1 cellular context compared by ENCODE assay signal in the genomic region with DNA sequence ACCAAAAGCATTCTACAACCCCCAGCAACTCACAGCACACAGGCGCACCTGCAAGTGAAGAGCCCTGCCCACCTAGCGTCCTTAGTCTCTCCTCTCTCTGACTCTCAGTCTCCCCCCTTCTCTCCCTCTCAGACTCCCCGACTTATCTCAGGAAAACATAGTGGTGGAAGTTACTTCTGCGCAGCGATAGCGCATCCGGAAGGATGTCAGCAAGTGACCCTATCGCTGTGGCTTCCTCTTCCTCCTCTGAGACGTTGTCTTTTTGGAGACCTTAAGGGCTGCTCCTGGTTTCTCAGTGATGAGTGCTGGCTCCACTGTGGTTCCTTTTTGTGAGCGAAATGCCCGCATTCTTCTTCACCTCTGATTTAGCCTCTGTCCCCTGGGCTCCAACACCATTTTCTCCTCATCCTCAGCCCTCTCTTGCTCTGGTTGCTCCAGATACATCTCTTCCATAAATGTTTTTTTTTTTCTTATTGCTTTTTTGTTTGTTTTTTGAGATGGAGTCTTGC.
A peak's percentile ranks its signal among the peaks of the same experiment; 100 is the strongest.
TF ChIP-seq lines count a peak whose summit lies in the region.

No MANE protein-coding gene starts in this region.

TF ChIP-seq in K562, 482 proteins besides CTCF, POLR2A, EP300 and RAD21 (continued from another document and continues in another):
- TF ChIP-seq ZNF79 (CRISPR knock-in tag; IDR thresholded peaks at IDR 0.05; ENCODE audit: low read depth) (no peak), ZSCAN29 (IDR thresholded peaks at IDR 0.05) (no peak), ZNF124 (CRISPR knock-in tag; IDR thresholded peaks at IDR 0.05) (no peak), ZNF695 (CRISPR knock-in tag; IDR thresholded peaks at IDR 0.05) (no peak), NCOA2 (IDR thresholded peaks at IDR 0.05; ENCODE audit: partially characterized antibody in 2 of 2) (peak in 1 of 2 experiments; percentile 82), JUN (IDR thresholded peaks at IDR 0.05; ENCODE audit: borderline replicate concordance, low read depth, low read length) (no peak), JUN (CRISPR knock-in tag; IDR thresholded peaks at IDR 0.05; ENCODE audit: borderline replicate concordance) (no peak), XRCC3 (IDR thresholded peaks at IDR 0.05) (no peak), L3MBTL2 (IDR thresholded peaks at IDR 0.05) (no peak; the same call in 1 of the 2 replicates), BDP1 (IDR thresholded peaks at IDR 0.05; ENCODE audit: insufficient read depth, insufficient read length) (no peak), POLR2B (IDR thresholded peaks at IDR 0.05; ENCODE audit: low read depth, partially characterized antibody) (peak; percentile 78), MEF2D (tag; conservative IDR thresholded peaks at IDR 0.05; ENCODE audit: low read depth) (0 out of 2 replicates have a peak, but pooled peaks have one; percentile 23), WHSC1 (IDR thresholded peaks at IDR 0.05; ENCODE audit: low read length) (no peak), NFRKB (IDR thresholded peaks at IDR 0.05; ENCODE audit: low read depth) (peak; percentile 98), DDX20 (tag; IDR thresholded peaks at IDR 0.05; ENCODE audit: low read depth) (no peak), STAG1 (CRISPR knock-in tag; IDR thresholded peaks at IDR 0.05; ENCODE audit: borderline replicate concordance) (no peak), ZNF586 (CRISPR knock-in tag; conservative IDR thresholded peaks at IDR 0.05) (no peak), HLTF (IDR thresholded peaks at IDR 0.05) (0 out of 2 replicates have a peak, but pooled peaks have one; percentile 75), RBM17 (IDR thresholded peaks at IDR 0.05; ENCODE audit: borderline replicate concordance, low read depth, low read length) (no peak), TCF7 (IDR thresholded peaks at IDR 0.05; ENCODE audit: borderline replicate concordance) (no peak)
- TF ChIP-seq, protein P1, sequence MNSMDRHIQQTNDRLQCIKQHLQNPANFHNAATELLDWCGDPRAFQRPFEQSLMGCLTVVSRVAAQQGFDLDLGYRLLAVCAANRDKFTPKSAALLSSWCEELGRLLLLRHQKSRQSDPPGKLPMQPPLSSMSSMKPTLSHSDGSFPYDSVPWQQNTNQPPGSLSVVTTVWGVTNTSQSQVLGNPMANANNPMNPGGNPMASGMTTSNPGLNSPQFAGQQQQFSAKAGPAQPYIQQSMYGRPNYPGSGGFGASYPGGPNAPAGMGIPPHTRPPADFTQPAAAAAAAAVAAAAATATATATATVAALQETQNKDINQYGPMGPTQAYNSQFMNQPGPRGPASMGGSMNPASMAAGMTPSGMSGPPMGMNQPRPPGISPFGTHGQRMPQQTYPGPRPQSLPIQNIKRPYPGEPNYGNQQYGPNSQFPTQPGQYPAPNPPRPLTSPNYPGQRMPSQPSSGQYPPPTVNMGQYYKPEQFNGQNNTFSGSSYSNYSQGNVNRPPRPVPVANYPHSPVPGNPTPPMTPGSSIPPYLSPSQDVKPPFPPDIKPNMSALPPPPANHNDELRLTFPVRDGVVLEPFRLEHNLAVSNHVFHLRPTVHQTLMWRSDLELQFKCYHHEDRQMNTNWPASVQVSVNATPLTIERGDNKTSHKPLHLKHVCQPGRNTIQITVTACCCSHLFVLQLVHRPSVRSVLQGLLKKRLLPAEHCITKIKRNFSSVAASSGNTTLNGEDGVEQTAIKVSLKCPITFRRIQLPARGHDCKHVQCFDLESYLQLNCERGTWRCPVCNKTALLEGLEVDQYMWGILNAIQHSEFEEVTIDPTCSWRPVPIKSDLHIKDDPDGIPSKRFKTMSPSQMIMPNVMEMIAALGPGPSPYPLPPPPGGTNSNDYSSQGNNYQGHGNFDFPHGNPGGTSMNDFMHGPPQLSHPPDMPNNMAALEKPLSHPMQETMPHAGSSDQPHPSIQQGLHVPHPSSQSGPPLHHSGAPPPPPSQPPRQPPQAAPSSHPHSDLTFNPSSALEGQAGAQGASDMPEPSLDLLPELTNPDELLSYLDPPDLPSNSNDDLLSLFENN (IDR thresholded peaks at IDR 0.05; ENCODE audit: low read depth in 2 of 2, low read length in 2 of 2): peak in 1 of 2 experiments; percentile 96; a peak in 2 of 4 replicates
- TF ChIP-seq, protein P2, sequence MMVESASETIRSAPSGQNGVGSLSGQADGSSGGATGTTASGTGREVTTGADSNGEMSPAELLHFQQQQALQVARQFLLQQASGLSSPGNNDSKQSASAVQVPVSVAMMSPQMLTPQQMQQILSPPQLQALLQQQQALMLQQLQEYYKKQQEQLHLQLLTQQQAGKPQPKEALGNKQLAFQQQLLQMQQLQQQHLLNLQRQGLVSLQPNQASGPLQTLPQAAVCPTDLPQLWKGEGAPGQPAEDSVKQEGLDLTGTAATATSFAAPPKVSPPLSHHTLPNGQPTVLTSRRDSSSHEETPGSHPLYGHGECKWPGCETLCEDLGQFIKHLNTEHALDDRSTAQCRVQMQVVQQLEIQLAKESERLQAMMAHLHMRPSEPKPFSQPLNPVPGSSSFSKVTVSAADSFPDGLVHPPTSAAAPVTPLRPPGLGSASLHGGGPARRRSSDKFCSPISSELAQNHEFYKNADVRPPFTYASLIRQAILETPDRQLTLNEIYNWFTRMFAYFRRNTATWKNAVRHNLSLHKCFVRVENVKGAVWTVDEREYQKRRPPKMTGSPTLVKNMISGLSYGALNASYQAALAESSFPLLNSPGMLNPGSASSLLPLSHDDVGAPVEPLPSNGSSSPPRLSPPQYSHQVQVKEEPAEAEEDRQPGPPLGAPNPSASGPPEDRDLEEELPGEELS (CRISPR knock-in tag; IDR thresholded peaks at IDR 0.05; ENCODE audit: borderline replicate concordance): no peak
- TF ChIP-seq, protein P3, sequence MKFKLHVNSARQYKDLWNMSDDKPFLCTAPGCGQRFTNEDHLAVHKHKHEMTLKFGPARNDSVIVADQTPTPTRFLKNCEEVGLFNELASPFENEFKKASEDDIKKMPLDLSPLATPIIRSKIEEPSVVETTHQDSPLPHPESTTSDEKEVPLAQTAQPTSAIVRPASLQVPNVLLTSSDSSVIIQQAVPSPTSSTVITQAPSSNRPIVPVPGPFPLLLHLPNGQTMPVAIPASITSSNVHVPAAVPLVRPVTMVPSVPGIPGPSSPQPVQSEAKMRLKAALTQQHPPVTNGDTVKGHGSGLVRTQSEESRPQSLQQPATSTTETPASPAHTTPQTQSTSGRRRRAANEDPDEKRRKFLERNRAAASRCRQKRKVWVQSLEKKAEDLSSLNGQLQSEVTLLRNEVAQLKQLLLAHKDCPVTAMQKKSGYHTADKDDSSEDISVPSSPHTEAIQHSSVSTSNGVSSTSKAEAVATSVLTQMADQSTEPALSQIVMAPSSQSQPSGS (CRISPR knock-in tag; IDR thresholded peaks at IDR 0.05): no peak
- TF ChIP-seq, protein P4, sequence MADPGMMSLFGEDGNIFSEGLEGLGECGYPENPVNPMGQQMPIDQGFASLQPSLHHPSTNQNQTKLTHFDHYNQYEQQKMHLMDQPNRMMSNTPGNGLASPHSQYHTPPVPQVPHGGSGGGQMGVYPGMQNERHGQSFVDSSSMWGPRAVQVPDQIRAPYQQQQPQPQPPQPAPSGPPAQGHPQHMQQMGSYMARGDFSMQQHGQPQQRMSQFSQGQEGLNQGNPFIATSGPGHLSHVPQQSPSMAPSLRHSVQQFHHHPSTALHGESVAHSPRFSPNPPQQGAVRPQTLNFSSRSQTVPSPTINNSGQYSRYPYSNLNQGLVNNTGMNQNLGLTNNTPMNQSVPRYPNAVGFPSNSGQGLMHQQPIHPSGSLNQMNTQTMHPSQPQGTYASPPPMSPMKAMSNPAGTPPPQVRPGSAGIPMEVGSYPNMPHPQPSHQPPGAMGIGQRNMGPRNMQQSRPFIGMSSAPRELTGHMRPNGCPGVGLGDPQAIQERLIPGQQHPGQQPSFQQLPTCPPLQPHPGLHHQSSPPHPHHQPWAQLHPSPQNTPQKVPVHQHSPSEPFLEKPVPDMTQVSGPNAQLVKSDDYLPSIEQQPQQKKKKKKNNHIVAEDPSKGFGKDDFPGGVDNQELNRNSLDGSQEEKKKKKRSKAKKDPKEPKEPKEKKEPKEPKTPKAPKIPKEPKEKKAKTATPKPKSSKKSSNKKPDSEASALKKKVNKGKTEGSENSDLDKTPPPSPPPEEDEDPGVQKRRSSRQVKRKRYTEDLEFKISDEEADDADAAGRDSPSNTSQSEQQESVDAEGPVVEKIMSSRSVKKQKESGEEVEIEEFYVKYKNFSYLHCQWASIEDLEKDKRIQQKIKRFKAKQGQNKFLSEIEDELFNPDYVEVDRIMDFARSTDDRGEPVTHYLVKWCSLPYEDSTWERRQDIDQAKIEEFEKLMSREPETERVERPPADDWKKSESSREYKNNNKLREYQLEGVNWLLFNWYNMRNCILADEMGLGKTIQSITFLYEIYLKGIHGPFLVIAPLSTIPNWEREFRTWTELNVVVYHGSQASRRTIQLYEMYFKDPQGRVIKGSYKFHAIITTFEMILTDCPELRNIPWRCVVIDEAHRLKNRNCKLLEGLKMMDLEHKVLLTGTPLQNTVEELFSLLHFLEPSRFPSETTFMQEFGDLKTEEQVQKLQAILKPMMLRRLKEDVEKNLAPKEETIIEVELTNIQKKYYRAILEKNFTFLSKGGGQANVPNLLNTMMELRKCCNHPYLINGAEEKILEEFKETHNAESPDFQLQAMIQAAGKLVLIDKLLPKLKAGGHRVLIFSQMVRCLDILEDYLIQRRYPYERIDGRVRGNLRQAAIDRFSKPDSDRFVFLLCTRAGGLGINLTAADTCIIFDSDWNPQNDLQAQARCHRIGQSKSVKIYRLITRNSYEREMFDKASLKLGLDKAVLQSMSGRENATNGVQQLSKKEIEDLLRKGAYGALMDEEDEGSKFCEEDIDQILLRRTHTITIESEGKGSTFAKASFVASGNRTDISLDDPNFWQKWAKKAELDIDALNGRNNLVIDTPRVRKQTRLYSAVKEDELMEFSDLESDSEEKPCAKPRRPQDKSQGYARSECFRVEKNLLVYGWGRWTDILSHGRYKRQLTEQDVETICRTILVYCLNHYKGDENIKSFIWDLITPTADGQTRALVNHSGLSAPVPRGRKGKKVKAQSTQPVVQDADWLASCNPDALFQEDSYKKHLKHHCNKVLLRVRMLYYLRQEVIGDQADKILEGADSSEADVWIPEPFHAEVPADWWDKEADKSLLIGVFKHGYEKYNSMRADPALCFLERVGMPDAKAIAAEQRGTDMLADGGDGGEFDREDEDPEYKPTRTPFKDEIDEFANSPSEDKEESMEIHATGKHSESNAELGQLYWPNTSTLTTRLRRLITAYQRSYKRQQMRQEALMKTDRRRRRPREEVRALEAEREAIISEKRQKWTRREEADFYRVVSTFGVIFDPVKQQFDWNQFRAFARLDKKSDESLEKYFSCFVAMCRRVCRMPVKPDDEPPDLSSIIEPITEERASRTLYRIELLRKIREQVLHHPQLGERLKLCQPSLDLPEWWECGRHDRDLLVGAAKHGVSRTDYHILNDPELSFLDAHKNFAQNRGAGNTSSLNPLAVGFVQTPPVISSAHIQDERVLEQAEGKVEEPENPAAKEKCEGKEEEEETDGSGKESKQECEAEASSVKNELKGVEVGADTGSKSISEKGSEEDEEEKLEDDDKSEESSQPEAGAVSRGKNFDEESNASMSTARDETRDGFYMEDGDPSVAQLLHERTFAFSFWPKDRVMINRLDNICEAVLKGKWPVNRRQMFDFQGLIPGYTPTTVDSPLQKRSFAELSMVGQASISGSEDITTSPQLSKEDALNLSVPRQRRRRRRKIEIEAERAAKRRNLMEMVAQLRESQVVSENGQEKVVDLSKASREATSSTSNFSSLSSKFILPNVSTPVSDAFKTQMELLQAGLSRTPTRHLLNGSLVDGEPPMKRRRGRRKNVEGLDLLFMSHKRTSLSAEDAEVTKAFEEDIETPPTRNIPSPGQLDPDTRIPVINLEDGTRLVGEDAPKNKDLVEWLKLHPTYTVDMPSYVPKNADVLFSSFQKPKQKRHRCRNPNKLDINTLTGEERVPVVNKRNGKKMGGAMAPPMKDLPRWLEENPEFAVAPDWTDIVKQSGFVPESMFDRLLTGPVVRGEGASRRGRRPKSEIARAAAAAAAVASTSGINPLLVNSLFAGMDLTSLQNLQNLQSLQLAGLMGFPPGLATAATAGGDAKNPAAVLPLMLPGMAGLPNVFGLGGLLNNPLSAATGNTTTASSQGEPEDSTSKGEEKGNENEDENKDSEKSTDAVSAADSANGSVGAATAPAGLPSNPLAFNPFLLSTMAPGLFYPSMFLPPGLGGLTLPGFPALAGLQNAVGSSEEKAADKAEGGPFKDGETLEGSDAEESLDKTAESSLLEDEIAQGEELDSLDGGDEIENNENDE (IDR thresholded peaks at IDR 0.05; ENCODE audit: low read depth, low read length): no peak
- TF ChIP-seq, protein P5, sequence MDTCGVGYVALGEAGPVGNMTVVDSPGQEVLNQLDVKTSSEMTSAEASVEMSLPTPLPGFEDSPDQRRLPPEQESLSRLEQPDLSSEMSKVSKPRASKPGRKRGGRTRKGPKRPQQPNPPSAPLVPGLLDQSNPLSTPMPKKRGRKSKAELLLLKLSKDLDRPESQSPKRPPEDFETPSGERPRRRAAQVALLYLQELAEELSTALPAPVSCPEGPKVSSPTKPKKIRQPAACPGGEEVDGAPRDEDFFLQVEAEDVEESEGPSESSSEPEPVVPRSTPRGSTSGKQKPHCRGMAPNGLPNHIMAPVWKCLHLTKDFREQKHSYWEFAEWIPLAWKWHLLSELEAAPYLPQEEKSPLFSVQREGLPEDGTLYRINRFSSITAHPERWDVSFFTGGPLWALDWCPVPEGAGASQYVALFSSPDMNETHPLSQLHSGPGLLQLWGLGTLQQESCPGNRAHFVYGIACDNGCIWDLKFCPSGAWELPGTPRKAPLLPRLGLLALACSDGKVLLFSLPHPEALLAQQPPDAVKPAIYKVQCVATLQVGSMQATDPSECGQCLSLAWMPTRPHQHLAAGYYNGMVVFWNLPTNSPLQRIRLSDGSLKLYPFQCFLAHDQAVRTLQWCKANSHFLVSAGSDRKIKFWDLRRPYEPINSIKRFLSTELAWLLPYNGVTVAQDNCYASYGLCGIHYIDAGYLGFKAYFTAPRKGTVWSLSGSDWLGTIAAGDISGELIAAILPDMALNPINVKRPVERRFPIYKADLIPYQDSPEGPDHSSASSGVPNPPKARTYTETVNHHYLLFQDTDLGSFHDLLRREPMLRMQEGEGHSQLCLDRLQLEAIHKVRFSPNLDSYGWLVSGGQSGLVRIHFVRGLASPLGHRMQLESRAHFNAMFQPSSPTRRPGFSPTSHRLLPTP (IDR thresholded peaks at IDR 0.05; ENCODE audit: borderline replicate concordance, extremely low read depth, insufficient read length): no peak
- TF ChIP-seq, protein P6, sequence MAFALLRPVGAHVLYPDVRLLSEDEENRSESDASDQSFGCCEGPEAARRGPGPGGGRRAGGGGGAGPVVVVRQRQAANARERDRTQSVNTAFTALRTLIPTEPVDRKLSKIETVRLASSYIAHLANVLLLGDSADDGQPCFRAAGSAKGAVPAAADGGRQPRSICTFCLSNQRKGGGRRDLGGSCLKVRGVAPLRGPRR (CRISPR knock-in tag; IDR thresholded peaks at IDR 0.05): no peak
- TF ChIP-seq, protein P7, sequence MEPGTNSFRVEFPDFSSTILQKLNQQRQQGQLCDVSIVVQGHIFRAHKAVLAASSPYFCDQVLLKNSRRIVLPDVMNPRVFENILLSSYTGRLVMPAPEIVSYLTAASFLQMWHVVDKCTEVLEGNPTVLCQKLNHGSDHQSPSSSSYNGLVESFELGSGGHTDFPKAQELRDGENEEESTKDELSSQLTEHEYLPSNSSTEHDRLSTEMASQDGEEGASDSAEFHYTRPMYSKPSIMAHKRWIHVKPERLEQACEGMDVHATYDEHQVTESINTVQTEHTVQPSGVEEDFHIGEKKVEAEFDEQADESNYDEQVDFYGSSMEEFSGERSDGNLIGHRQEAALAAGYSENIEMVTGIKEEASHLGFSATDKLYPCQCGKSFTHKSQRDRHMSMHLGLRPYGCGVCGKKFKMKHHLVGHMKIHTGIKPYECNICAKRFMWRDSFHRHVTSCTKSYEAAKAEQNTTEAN (CRISPR knock-in tag; IDR thresholded peaks at IDR 0.05): no peak
